Comparison of ENCODE assay signal across 1 cellular context in the genomic region with DNA sequence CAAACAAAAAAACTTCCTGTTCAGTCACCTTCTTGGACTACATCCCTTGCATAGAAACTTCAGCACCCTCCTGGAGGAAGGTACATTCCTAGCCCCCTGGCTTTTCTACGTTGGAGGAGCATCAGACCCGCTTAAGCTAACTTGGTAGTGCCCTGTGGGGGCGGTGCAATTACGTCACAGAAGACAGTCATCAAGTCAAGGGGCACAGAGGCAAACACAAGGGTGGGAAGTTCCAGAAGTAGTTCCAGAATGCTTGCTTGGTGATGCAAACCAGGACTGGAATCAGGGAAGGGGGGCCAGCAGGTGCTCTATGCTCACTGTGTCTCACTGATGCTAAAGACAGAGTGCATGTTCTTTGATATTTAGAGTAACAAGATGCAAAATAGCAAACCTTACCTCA.
TF ChIP-seq lines count a peak whose summit lies in the region.

No MANE protein-coding gene starts in this region.

TF ChIP-seq in WTC11, 78 proteins besides CTCF, POLR2A, EP300 and RAD21 (continued from another document):
- TF ChIP-seq, protein P1, sequence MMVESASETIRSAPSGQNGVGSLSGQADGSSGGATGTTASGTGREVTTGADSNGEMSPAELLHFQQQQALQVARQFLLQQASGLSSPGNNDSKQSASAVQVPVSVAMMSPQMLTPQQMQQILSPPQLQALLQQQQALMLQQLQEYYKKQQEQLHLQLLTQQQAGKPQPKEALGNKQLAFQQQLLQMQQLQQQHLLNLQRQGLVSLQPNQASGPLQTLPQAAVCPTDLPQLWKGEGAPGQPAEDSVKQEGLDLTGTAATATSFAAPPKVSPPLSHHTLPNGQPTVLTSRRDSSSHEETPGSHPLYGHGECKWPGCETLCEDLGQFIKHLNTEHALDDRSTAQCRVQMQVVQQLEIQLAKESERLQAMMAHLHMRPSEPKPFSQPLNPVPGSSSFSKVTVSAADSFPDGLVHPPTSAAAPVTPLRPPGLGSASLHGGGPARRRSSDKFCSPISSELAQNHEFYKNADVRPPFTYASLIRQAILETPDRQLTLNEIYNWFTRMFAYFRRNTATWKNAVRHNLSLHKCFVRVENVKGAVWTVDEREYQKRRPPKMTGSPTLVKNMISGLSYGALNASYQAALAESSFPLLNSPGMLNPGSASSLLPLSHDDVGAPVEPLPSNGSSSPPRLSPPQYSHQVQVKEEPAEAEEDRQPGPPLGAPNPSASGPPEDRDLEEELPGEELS (CRISPR knock-in tag; IDR thresholded peaks at IDR 0.05), result no peak
- no peak for TF ChIP-seq SMAD4 (CRISPR knock-in tag; IDR thresholded peaks at IDR 0.05)
- TF ChIP-seq, protein P2, sequence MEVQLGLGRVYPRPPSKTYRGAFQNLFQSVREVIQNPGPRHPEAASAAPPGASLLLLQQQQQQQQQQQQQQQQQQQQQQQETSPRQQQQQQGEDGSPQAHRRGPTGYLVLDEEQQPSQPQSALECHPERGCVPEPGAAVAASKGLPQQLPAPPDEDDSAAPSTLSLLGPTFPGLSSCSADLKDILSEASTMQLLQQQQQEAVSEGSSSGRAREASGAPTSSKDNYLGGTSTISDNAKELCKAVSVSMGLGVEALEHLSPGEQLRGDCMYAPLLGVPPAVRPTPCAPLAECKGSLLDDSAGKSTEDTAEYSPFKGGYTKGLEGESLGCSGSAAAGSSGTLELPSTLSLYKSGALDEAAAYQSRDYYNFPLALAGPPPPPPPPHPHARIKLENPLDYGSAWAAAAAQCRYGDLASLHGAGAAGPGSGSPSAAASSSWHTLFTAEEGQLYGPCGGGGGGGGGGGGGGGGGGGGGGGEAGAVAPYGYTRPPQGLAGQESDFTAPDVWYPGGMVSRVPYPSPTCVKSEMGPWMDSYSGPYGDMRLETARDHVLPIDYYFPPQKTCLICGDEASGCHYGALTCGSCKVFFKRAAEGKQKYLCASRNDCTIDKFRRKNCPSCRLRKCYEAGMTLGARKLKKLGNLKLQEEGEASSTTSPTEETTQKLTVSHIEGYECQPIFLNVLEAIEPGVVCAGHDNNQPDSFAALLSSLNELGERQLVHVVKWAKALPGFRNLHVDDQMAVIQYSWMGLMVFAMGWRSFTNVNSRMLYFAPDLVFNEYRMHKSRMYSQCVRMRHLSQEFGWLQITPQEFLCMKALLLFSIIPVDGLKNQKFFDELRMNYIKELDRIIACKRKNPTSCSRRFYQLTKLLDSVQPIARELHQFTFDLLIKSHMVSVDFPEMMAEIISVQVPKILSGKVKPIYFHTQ (CRISPR knock-in tag; IDR thresholded peaks at IDR 0.05), result no peak
